ENCODE assay signal across 1 cellular context in genomic region chr20:60097285-60097684, GRCh38.
TF ChIP-seq lines count a peak whose summit lies in the region.

No MANE protein-coding gene starts in this region.

TF ChIP-seq in WTC11, 78 proteins besides CTCF, POLR2A, EP300 and RAD21 (continued from another document):
- no peak for TF ChIP-seq AFF4 (CRISPR knock-in tag; IDR thresholded peaks at IDR 0.05; ENCODE audit: borderline replicate concordance)
- TF ChIP-seq NR3C1 (CRISPR knock-in tag; conservative IDR thresholded peaks at IDR 0.05; ENCODE audit: low read depth): no peak
- TF ChIP-seq GRHL2 (CRISPR knock-in tag; IDR thresholded peaks at IDR 0.05; ENCODE audit: insufficient replicate concordance, severe bottlenecking): no peak
- no peak for TF ChIP-seq ZNF281 (CRISPR knock-in tag; IDR thresholded peaks at IDR 0.05)
- TF ChIP-seq, protein P1, sequence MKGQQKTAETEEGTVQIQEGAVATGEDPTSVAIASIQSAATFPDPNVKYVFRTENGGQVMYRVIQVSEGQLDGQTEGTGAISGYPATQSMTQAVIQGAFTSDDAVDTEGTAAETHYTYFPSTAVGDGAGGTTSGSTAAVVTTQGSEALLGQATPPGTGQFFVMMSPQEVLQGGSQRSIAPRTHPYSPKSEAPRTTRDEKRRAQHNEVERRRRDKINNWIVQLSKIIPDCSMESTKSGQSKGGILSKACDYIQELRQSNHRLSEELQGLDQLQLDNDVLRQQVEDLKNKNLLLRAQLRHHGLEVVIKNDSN (CRISPR knock-in tag; IDR thresholded peaks at IDR 0.05): no peak
- no peak for TF ChIP-seq USF2 (CRISPR knock-in tag; IDR thresholded peaks at IDR 0.05)
- no peak for TF ChIP-seq NFYB (CRISPR knock-in tag; conservative IDR thresholded peaks at IDR 0.05; ENCODE audit: low read depth)
- TF ChIP-seq FOXK1 (CRISPR knock-in tag; IDR thresholded peaks at IDR 0.05): no peak
- TF ChIP-seq ZNF532 (CRISPR knock-in tag; IDR thresholded peaks at IDR 0.05; ENCODE audit: borderline replicate concordance): no peak
- no peak for TF ChIP-seq RELA (CRISPR knock-in tag; IDR thresholded peaks at IDR 0.05; ENCODE audit: borderline replicate concordance)
